8 cellular contexts compared by ENCODE assay signal in the genomic region with DNA sequence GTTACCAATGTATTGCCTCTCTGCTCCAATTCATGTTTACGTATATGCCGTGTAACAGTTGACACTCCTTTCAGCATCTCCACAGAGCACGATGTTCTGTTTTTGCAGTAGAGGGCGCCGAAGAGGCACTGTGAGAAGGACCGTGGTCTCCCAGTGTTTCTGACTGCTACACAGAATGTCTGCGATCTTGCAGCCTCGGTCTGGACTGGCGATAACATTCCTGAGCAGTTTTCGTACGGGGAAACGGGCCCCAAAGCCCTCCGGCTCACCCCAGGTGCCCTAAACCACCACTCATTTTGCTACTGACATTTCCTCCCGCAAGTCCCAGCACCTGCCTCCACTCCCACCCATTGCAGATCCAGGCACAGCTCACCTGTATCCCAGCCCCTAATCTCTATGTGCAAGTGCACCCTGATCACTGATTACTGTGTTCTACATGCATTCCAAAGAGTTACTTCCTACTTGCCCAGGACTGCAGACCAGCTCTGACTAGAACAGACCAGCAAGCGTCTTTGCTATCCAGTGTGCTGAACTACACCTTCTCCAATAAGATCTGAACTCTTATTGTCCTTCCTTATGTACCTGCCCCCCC. TPM values are rescaled to one million over a fixed set of nuclear protein-coding genes. Genes with fewer than 3 reads are reported as not detected.
A peak's percentile ranks its signal among the peaks of the same experiment; 100 is the strongest.
DNase-seq lines count a peak whose midpoint lies in the region; ATAC-seq and TF ChIP-seq lines count a peak whose summit lies in the region.

No MANE protein-coding gene starts in this region.

- no peaks in the 10 kb centered on the region for H3K36me3 Mint-ChIP-seq in Calu3 (ENCODE audit: insufficient read depth, unreplicated experiment)
- H3K36me3 Mint-ChIP-seq in activated naive CD8-positive, alpha-beta T cell = no peaks in the 10 kb centered on the region

- H3K27ac Mint-ChIP-seq in Calu3 (ENCODE audit: unreplicated experiment) = peak overlapping the region; percentile 53
- no peak overlapping the region for H3K27ac Mint-ChIP-seq in activated naive CD8-positive, alpha-beta T cell

- TF ChIP-seq POLR2A in prostate gland (IDR thresholded peaks at IDR 0.05) = no peak

- WGBS in prostate gland = 11% methylated on average over 15 of the region's 15 CpGs

- no peaks in the 10 kb centered on the region for H3K27me3 ChIP-seq in RWPE2 (ENCODE audit: insufficient read depth, poor library complexity, severe bottlenecking)
- no peaks in the 10 kb centered on the region for H3K27me3 ChIP-seq in prostate gland (replicated peaks; ENCODE audit: insufficient read depth)

- peak; percentile 56 for TF ChIP-seq CTCF in Calu3 (IDR thresholded peaks at IDR 0.05; ENCODE audit: unreplicated experiment)
- TF ChIP-seq CTCF in RWPE2 (IDR thresholded peaks at IDR 0.05; ENCODE audit: poor library complexity, severe bottlenecking) = peak; percentile 57
- TF ChIP-seq CTCF in prostate gland (IDR thresholded peaks at IDR 0.05) = peak in 3 of 4 experiments; percentile 23 to 59 (median 35)

- H3K36me3 ChIP-seq in RWPE2 (ENCODE audit: low read depth) (no peaks in the 10 kb centered on the region), prostate gland (no peaks in the 10 kb centered on the region)

- peak; percentile 95 for ATAC-seq in GM19438 (IDR thresholded peaks at IDR 0.05; ENCODE audit: low read depth, unreplicated experiment)
- ATAC-seq in HG03460 (IDR thresholded peaks at IDR 0.05; ENCODE audit: unreplicated experiment) = peak; percentile 96
- ATAC-seq in RWPE2 (ENCODE audit: low read depth) = peak; percentile 77
- ATAC-seq in left cardiac atrium = peak; percentile 86 to 93

- H3K9me3 Mint-ChIP-seq in Calu3 (ENCODE audit: low read depth, unreplicated experiment) = no peaks in the 10 kb centered on the region
- H3K9me3 Mint-ChIP-seq in activated naive CD8-positive, alpha-beta T cell (ENCODE audit: low read depth) = no peaks in the 10 kb centered on the region

- peaks cover 8% of the 10 kb centered on the region for H3K4me1 ChIP-seq in RWPE2 (ENCODE audit: insufficient read depth, poor library complexity, severe bottlenecking)
- no peaks in the 10 kb centered on the region for H3K4me1 ChIP-seq in prostate gland (replicated peaks)

- DNase-seq in Calu3 = peak; percentile 67
- no peak for DNase-seq in RWPE2 (ENCODE audit: low spot score)
- DNase-seq in left cardiac atrium = peak; percentile 31
- DNase-seq in prostate gland (ENCODE audit: low spot score) = peak; percentile 30
- no peak for DNase-seq in HPDE6-E6E7 (ENCODE audit: extremely low spot score)

- H3K4me3 ChIP-seq in RWPE2 (ENCODE audit: severe bottlenecking) (no peak overlapping the region), prostate gland (no peak overlapping the region)

- CTCF ChIA-PET in Calu3 (lab: Charles Lee) = interaction anchor here (1.0 kb wide), 1 partner anchor 348 kb away, joined by 3 read pairs; no protein-coding TSS in a partner anchor

- peaks cover 18% of the 10 kb centered on the region for H3K4me1 Mint-ChIP-seq in Calu3 (ENCODE audit: low read depth, unreplicated experiment)
- H3K4me1 Mint-ChIP-seq in activated naive CD8-positive, alpha-beta T cell (ENCODE audit: low read depth) = peaks cover 5% of the 10 kb centered on the region

- no peaks in the 10 kb centered on the region for H3K27me3 Mint-ChIP-seq in Calu3 (ENCODE audit: unreplicated experiment)
- peaks cover 3% of the 10 kb centered on the region for H3K27me3 Mint-ChIP-seq in activated naive CD8-positive, alpha-beta T cell

- H3K27ac ChIP-seq in RWPE2 (ENCODE audit: poor library complexity, severe bottlenecking) (no peak overlapping the region), prostate gland (no peak overlapping the region)

- peak overlapping the region; percentile 73 for H3K4me3 Mint-ChIP-seq in Calu3 (ENCODE audit: low read depth, unreplicated experiment)
- peak overlapping the region; percentile 54 for H3K4me3 Mint-ChIP-seq in activated naive CD8-positive, alpha-beta T cell

- no peaks in the 10 kb centered on the region for H3K9me3 ChIP-seq in RWPE2 (ENCODE audit: severe bottlenecking)
- no peaks in the 10 kb centered on the region for H3K9me3 ChIP-seq in prostate gland

- intact Hi-C loops in Calu3 (cut with micrococcal nuclease; ENCODE audit: unreplicated experiment) = loop anchor here (2.0 to 5.0 kb wide), 4 partner anchors 76 to 216 kb away; a partner anchor contains a TSS
- intact Hi-C loops in left cardiac atrium (cut with DNase I) = loop anchor here in 1 of 2 donors (5.0 kb wide), 1 partner anchor 161 kb away; no protein-coding TSS in a partner anchor
- intact Hi-C loops in prostate gland (cut with DNase I) = no loop called here

- BruUV-seq in Calu3 (replicated peaks; lab: Mats Ljungman, UMichigan) = no TSS peak

RNA-seq across cellular contexts. Expression of a gene that starts 12.4 kb away (rescaled TPM):
- total RNA-seq in Calu3 (2022) = 15.8 and 16.1 TPM in 2 replicates
- total RNA-seq in left cardiac atrium = 1 to 10 TPM; 4.3 to 8.6 TPM
- total RNA-seq in prostate gland = 10 to 100 TPM; 17.5 to 19.1 TPM

Comparison
In these comparisons a context has a peak if more than half of its experiments do, and no peak if none do; other contexts are left out.
1. DNase-seq: peak in Calu3 (single experiment), left cardiac atrium (single experiment) and prostate gland (single experiment); none in RWPE2 (single experiment) and HPDE6-E6E7 (single experiment).
2. Peak in every context shown above with its lines, with median percentiles within 50 percentile points of each other: CTCF ChIP-seq and ATAC-seq.